In genomic region chr6:135358251-135358821, GRCh38 we compare ENCODE assay signal across 12 cellular contexts.
DNase-seq lines count a peak whose midpoint lies in the region; ATAC-seq, FAIRE-seq and TF ChIP-seq lines count a peak whose summit lies in the region.
"Had no signal": no experiment of that assay in that cellular context is flagged by ENCODE, and none has a peak within 500 bp of the region (broad histone marks: within the 10 kb centered on the region; RNA-seq: fewer than 3 reads in every experiment).

No MANE protein-coding gene starts in this region.

- H3K9me3 ChIP-seq in keratinocyte (ENCODE audit: control insufficient read depth, low read depth, low read length): no peaks in the 10 kb centered on the region

- peak overlapping the region; percentile 23 for H2AFZ ChIP-seq in keratinocyte (ENCODE audit: control insufficient read depth, low read length)

- peaks cover 0 to 7% of the 10 kb centered on the region in 2 donors for H3K36me3 Mint-ChIP-seq in stimulated activated naive B cell treated with anti-CD40 and anti-IgM and Interleukin-4, amounts not matched to agents 10 μg/mL and 1 μg/mL and 100 μg/mL, for 72 hours

- no peaks in the 10 kb centered on the region for H3K27me3 ChIP-seq in keratinocyte (ENCODE audit: control insufficient read depth, extremely low read depth, insufficient read depth, low read length)

- peaks cover 0 to 2% of the 10 kb centered on the region in 2 donors for H3K9me3 Mint-ChIP-seq in stimulated activated naive B cell treated with anti-CD40 and anti-IgM and Interleukin-4, amounts not matched to agents 10 μg/mL and 1 μg/mL and 100 μg/mL, for 72 hours

- in situ Hi-C loops in astrocyte of the spinal cord (cut with HindIII; ENCODE audit: low sequenced_read_pairs): no loop called here

- H4K20me1 ChIP-seq in keratinocyte (ENCODE audit: control insufficient read depth, extremely low read depth, insufficient read depth, low read length): no peaks in the 10 kb centered on the region

- H3K4me3 ChIP-seq in astrocyte of the spinal cord (ENCODE audit: low read depth, low read length) (no peak overlapping the region), keratinocyte (ENCODE audit: control insufficient read depth in 2 of 3, extremely low read depth in 1 of 3, insufficient read depth in 2 of 3, low read depth in 1 of 3, low read length in 3 of 3) (no peak overlapping the region)

- no peak for FAIRE-seq in keratinocyte (lab: Jason Lieb, UNC)

- no peaks in the 10 kb centered on the region for H3K9me1 ChIP-seq in keratinocyte (ENCODE audit: control insufficient read depth, extremely low read depth, insufficient read depth, low read length)

- no peak overlapping the region for H3K27ac ChIP-seq in keratinocyte (ENCODE audit: control insufficient read depth, insufficient read depth, low read length)
- H3K27ac ChIP-seq: WERI-Rb-1 had no signal

- H3K9ac ChIP-seq in keratinocyte (ENCODE audit: control insufficient read depth, extremely low read depth, insufficient read depth, low read length): no peak overlapping the region

- no peaks in the 10 kb centered on the region for H3K27me3 Mint-ChIP-seq in stimulated activated naive B cell treated with anti-CD40 and anti-IgM and Interleukin-4, amounts not matched to agents 10 μg/mL and 1 μg/mL and 100 μg/mL, for 72 hours

- peaks cover 7% of the 10 kb centered on the region for H3K4me1 ChIP-seq in keratinocyte (ENCODE audit: control insufficient read depth, extremely low read depth, insufficient read depth, low read length)

- dilution Hi-C loops in keratinocyte (cut with MboI; ENCODE audit: extremely low pct_ligation_motif_present, low sequenced_read_pairs): no loop called here

- H3K36me3 ChIP-seq in keratinocyte (ENCODE audit: control insufficient read depth in 2 of 2, extremely low read depth in 1 of 2, insufficient read depth in 2 of 2, low read length in 2 of 2): no peaks in the 10 kb centered on the region
- H3K36me3 ChIP-seq: WERI-Rb-1 had no signal

- DNase-seq in AG09319 (ENCODE audit: extremely low read depth, low read depth) (peak; percentile 55), HS-27A (ENCODE audit: low read depth) (peak; percentile 91), astrocyte of the spinal cord (ENCODE audit: low read depth, low spot score) (peak; percentile 95), keratinocyte (ENCODE audit: low read depth, low spot score) (no peak), iPS-NIHi7 (ENCODE audit: extremely low spot score) (no peak), NCI-H1417 (lab: John Stamatoyannopoulos, UW) (no peak)
- no peak for DNase-seq in stimulated activated naive B cell treated with anti-CD40 and anti-IgM and Interleukin-4, amounts not matched to agents 10 μg/mL and 1 μg/mL and 100 μg/mL, for 72 hours
- DNase-seq: activated effector memory CD4-positive, alpha-beta T cell treated with anti-CD3 and anti-CD28 coated beads, Interleukin-2, amount 50 U/mL, for 16 hours; NCI-H2029 treated with DMSO at 0.1 percent for 48 hours; stimulated activated naive CD4-positive, alpha-beta T cell; WERI-Rb-1 had no signal

- no peak overlapping the region for H3K27ac Mint-ChIP-seq in stimulated activated naive B cell treated with anti-CD40 and anti-IgM and Interleukin-4, amounts not matched to agents 10 μg/mL and 1 μg/mL and 100 μg/mL, for 72 hours

- no peaks in the 10 kb centered on the region for H3K79me2 ChIP-seq in keratinocyte (ENCODE audit: control insufficient read depth, insufficient read depth, low read length)

- no peak for ATAC-seq in GM18907 (IDR thresholded peaks at IDR 0.05; ENCODE audit: unreplicated experiment)
- no peak for ATAC-seq in stimulated activated naive B cell treated with anti-CD40 and anti-IgM and Interleukin-4, amounts not matched to agents 10 μg/mL and 1 μg/mL and 100 μg/mL, for 72 hours (replicated peaks)

- no peak overlapping the region for H3K4me3 Mint-ChIP-seq in stimulated activated naive B cell treated with anti-CD40 and anti-IgM and Interleukin-4, amounts not matched to agents 10 μg/mL and 1 μg/mL and 100 μg/mL, for 72 hours

- TF ChIP-seq CTCF in AG09319 (IDR thresholded peaks at IDR 0.05; ENCODE audit: low read depth, low read length) (no peak), astrocyte of the spinal cord (IDR thresholded peaks at IDR 0.05; ENCODE audit: low read depth, low read length) (no peak), keratinocyte (optimal IDR thresholded peaks at IDR 0.05 in 1 of 3, IDR thresholded peaks at IDR 0.05 in 1 of 3, conservative IDR thresholded peaks at IDR 0.05 in 1 of 3; ENCODE audit: extremely low read depth in 1 of 3, insufficient read depth in 2 of 3, low read length in 3 of 3) (no peak)

- no peak overlapping the region for H3K4me2 ChIP-seq in keratinocyte (ENCODE audit: control insufficient read depth, extremely low read depth, insufficient read depth, low read depth, low read length)

- H3K4me1 Mint-ChIP-seq in stimulated activated naive B cell treated with anti-CD40 and anti-IgM and Interleukin-4, amounts not matched to agents 10 μg/mL and 1 μg/mL and 100 μg/mL, for 72 hours: no peaks in the 10 kb centered on the region

Comparison
In these comparisons a context has a peak if more than half of its experiments do, and no peak if none do; other contexts are left out.
1. DNase-seq: peak in AG09319 (single experiment), HS-27A (single experiment) and astrocyte of the spinal cord (single experiment); none in keratinocyte (single experiment), iPS-NIHi7 (single experiment), stimulated activated naive B cell treated with anti-CD40 and anti-IgM and Interleukin-4, amounts not matched to agents 10 μg/mL and 1 μg/mL and 100 μg/mL, for 72 hours (single experiment) and NCI-H1417 (0 of 3).